Comparison of ENCODE assay signal across 1 cellular context in genomic region chr4:26217961-26218676, GRCh38.
TF ChIP-seq lines count a peak whose summit lies in the region.

No MANE protein-coding gene starts in this region.

TF ChIP-seq in GM12878, 131 proteins besides CTCF, POLR2A, EP300 and RAD21 (continued from another document):
- TF ChIP-seq ZNF592 (IDR thresholded peaks at IDR 0.05) = no peak
- no peak for TF ChIP-seq ZBED1 (IDR thresholded peaks at IDR 0.05; ENCODE audit: borderline replicate concordance)
- no peak for TF ChIP-seq E4F1 (IDR thresholded peaks at IDR 0.05; ENCODE audit: borderline replicate concordance, partially characterized antibody)
- no peak for TF ChIP-seq SP1 (IDR thresholded peaks at IDR 0.05; ENCODE audit: low read depth, low read length)
- TF ChIP-seq TAF1 (IDR thresholded peaks at IDR 0.05; ENCODE audit: borderline replicate concordance, low read depth, low read length) = no peak
- no peak for TF ChIP-seq HDAC6 (IDR thresholded peaks at IDR 0.05; ENCODE audit: unreplicated experiment)
- peak; percentile 87 for TF ChIP-seq DPF2 (IDR thresholded peaks at IDR 0.05)
- no peak for TF ChIP-seq KAT2A (conservative IDR thresholded peaks at IDR 0.05; ENCODE audit: control insufficient read depth, low read depth, low read length)
- no peak for TF ChIP-seq CBX5 (IDR thresholded peaks at IDR 0.05; ENCODE audit: low read depth)
- TF ChIP-seq POLR2AphosphoS2 (IDR thresholded peaks at IDR 0.05; ENCODE audit: low read depth, low read length) = no peak
- TF ChIP-seq ZNF622 (IDR thresholded peaks at IDR 0.05) = no peak
- no peak for TF ChIP-seq EGR1 (IDR thresholded peaks at IDR 0.05; ENCODE audit: borderline replicate concordance in 1 of 2, low read depth in 2 of 2, low read length in 2 of 2)
- no peak for TF ChIP-seq RBBP5 (conservative IDR thresholded peaks at IDR 0.05)
- TF ChIP-seq GATAD2B (conservative IDR thresholded peaks at IDR 0.05; ENCODE audit: low read depth) = no peak; the same call in 1 of the 2 replicates
- no peak for TF ChIP-seq ZNF24 (IDR thresholded peaks at IDR 0.05)
- peak; percentile 13; the same call in 1 of the 2 replicates for TF ChIP-seq FOXM1 (IDR thresholded peaks at IDR 0.05; ENCODE audit: low read depth, low read length)
- TF ChIP-seq YY1 (IDR thresholded peaks at IDR 0.05; ENCODE audit: low read depth, low read length) = no peak
- TF ChIP-seq NFIC (IDR thresholded peaks at IDR 0.05; ENCODE audit: low read depth, low read length) = peak; percentile 49; the same call in 1 of the 2 replicates
- TF ChIP-seq BCLAF1 (IDR thresholded peaks at IDR 0.05) = no peak
- peak; percentile 55 for TF ChIP-seq RUNX3 (IDR thresholded peaks at IDR 0.05; ENCODE audit: low read length)
- no peak for TF ChIP-seq POU2F2 (IDR thresholded peaks at IDR 0.05; ENCODE audit: borderline replicate concordance, low read depth, low read length)
- TF ChIP-seq CBFB (IDR thresholded peaks at IDR 0.05; ENCODE audit: low read depth) = no peak
- no peak for TF ChIP-seq ZZZ3 (IDR thresholded peaks at IDR 0.05; ENCODE audit: control insufficient read depth, insufficient read length, low read depth)
- TF ChIP-seq BACH1 (IDR thresholded peaks at IDR 0.05; ENCODE audit: borderline replicate concordance) = no peak
- TF ChIP-seq RFX5 (IDR thresholded peaks at IDR 0.05; ENCODE audit: low read depth, low read length) = no peak
- no peak for TF ChIP-seq CREB1 (IDR thresholded peaks at IDR 0.05; ENCODE audit: low read depth)
- no peak for TF ChIP-seq SUPT20H (IDR thresholded peaks at IDR 0.05; ENCODE audit: borderline replicate concordance, control insufficient read depth, low read depth, low read length)
- no peak for TF ChIP-seq HDAC2 (IDR thresholded peaks at IDR 0.05)
- no peak for TF ChIP-seq PML (IDR thresholded peaks at IDR 0.05; ENCODE audit: low read length)
- no peak for TF ChIP-seq YBX1 (IDR thresholded peaks at IDR 0.05)
- TF ChIP-seq REST (IDR thresholded peaks at IDR 0.05; ENCODE audit: low read depth, low read length) = no peak
- TF ChIP-seq WRNIP1 (IDR thresholded peaks at IDR 0.05; ENCODE audit: borderline replicate concordance, low read depth, low read length) = no peak
- no peak for TF ChIP-seq ZNF207 (IDR thresholded peaks at IDR 0.05; ENCODE audit: borderline replicate concordance)
- no peak for TF ChIP-seq HSF1 (IDR thresholded peaks at IDR 0.05; ENCODE audit: low read depth, low read length)
- no peak for TF ChIP-seq CBX3 (IDR thresholded peaks at IDR 0.05; ENCODE audit: borderline replicate concordance, low read depth)
- TF ChIP-seq PAX5 (IDR thresholded peaks at IDR 0.05; ENCODE audit: borderline replicate concordance, low read depth, low read length) = 0 out of 2 replicates have a peak, but pooled peaks have one; percentile 44
- TF ChIP-seq RB1 (IDR thresholded peaks at IDR 0.05; ENCODE audit: borderline replicate concordance) = no peak
- peak; percentile 89 for TF ChIP-seq SPI1 (IDR thresholded peaks at IDR 0.05; ENCODE audit: borderline replicate concordance, insufficient read depth, low read depth, low read length)
- no peak for TF ChIP-seq SUZ12 (IDR thresholded peaks at IDR 0.05; ENCODE audit: unreplicated experiment)
- no peak for TF ChIP-seq USF1 (IDR thresholded peaks at IDR 0.05; ENCODE audit: borderline replicate concordance, extremely low read length, insufficient read depth, low read depth, low read length)
- TF ChIP-seq ATF2 (IDR thresholded peaks at IDR 0.05; ENCODE audit: low read length) = peak; percentile 25; the same call in 1 of the 2 replicates
- TF ChIP-seq MLLT1 (IDR thresholded peaks at IDR 0.05) = no peak
- peak; percentile 64 for TF ChIP-seq BCL11A (IDR thresholded peaks at IDR 0.05; ENCODE audit: low read depth, low read length)
TF ChIP-seq in GM12878: peak in this region for 29.
